In genomic region chr3:184812845-184813157, GRCh38 we compare ENCODE assay signal across 8 cellular contexts. TPM values are rescaled to one million over a fixed set of nuclear protein-coding genes. Genes with fewer than 3 reads are reported as not detected.
DNase-seq lines count a peak whose midpoint lies in the region; ATAC-seq, FAIRE-seq and TF ChIP-seq lines count a peak whose summit lies in the region.
"Had no signal": no experiment of that assay in that cellular context is flagged by ENCODE, and none has a peak within 500 bp of the region (broad histone marks: within the 10 kb centered on the region; RNA-seq: fewer than 3 reads in every experiment).

No MANE protein-coding gene starts in this region.

- no peaks in the 10 kb centered on the region for H3K9me1 ChIP-seq in keratinocyte (ENCODE audit: control insufficient read depth, extremely low read depth, insufficient read depth, low read length)

- no peaks in the 10 kb centered on the region for H3K27me3 Mint-ChIP-seq in activated T-helper 2 cell treated with anti-CD3 and anti-CD28 coated beads, Interferon-gamma antibody, Interleukin-2, Interleukin-4, amounts not matched to agents 10 μg/mL and 5 μg/mL and 100 μg/mL, durations not matched to agents 14 hours and 24 hours and 36 hours (ENCODE audit: low read depth)

- ATAC-seq in HG02852 (IDR thresholded peaks at IDR 0.05; ENCODE audit: unreplicated experiment) (peak; percentile 2), esophagus mucosa (no peak)

- H3K36me3 ChIP-seq in keratinocyte (ENCODE audit: control insufficient read depth in 2 of 2, extremely low read depth in 1 of 2, insufficient read depth in 2 of 2, low read length in 2 of 2), result peaks cover 0 to 3% of the 10 kb centered on the region in 2 experiments

- dilution Hi-C loops in keratinocyte (cut with MboI; ENCODE audit: extremely low pct_ligation_motif_present, low sequenced_read_pairs), result no loop called here

- H4K20me1 ChIP-seq in keratinocyte (ENCODE audit: control insufficient read depth, extremely low read depth, insufficient read depth, low read length), result no peaks in the 10 kb centered on the region

- H3K36me3 Mint-ChIP-seq in activated T-helper 2 cell treated with anti-CD3 and anti-CD28 coated beads, Interferon-gamma antibody, Interleukin-2, Interleukin-4, amounts not matched to agents 10 μg/mL and 5 μg/mL and 100 μg/mL, durations not matched to agents 14 hours and 24 hours and 36 hours (ENCODE audit: low read depth), result peaks cover 20% of the 10 kb centered on the region

- H3K79me2 ChIP-seq in keratinocyte (ENCODE audit: control insufficient read depth, insufficient read depth, low read length), result peaks cover 26% of the 10 kb centered on the region

- intact Hi-C loops in activated T-helper 2 cell treated with anti-CD3 and anti-CD28 coated beads, Interferon-gamma antibody, Interleukin-2, Interleukin-4, amounts not matched to agents 10 μg/mL and 5 μg/mL and 100 μg/mL, durations not matched to agents 14 hours and 24 hours and 36 hours (cut with micrococcal nuclease), result loop anchor here (2.0 to 10.0 kb wide), 5 partner anchors 60 to 1124 kb away; partner anchors contain the start of gene TRA2B

- H3K9me3 ChIP-seq in keratinocyte (ENCODE audit: control insufficient read depth, low read depth, low read length), result no peaks in the 10 kb centered on the region

- no peak for TF ChIP-seq CTCF in keratinocyte (optimal IDR thresholded peaks at IDR 0.05 in 1 of 3, IDR thresholded peaks at IDR 0.05 in 1 of 3, conservative IDR thresholded peaks at IDR 0.05 in 1 of 3; ENCODE audit: extremely low read depth in 1 of 3, insufficient read depth in 2 of 3, low read length in 3 of 3)

- H3K4me3 Mint-ChIP-seq in activated T-helper 2 cell treated with anti-CD3 and anti-CD28 coated beads, Interferon-gamma antibody, Interleukin-2, Interleukin-4, amounts not matched to agents 10 μg/mL and 5 μg/mL and 100 μg/mL, durations not matched to agents 14 hours and 24 hours and 36 hours (ENCODE audit: low read depth), result peak overlapping the region; percentile 91

- H3K27me3 ChIP-seq in keratinocyte (ENCODE audit: control insufficient read depth, extremely low read depth, insufficient read depth, low read length), result no peaks in the 10 kb centered on the region

- peak overlapping the region; percentile 11 for H3K27ac Mint-ChIP-seq in activated T-helper 2 cell treated with anti-CD3 and anti-CD28 coated beads, Interferon-gamma antibody, Interleukin-2, Interleukin-4, amounts not matched to agents 10 μg/mL and 5 μg/mL and 100 μg/mL, durations not matched to agents 14 hours and 24 hours and 36 hours

- H3K9ac ChIP-seq in keratinocyte (ENCODE audit: control insufficient read depth, extremely low read depth, insufficient read depth, low read length), result peak overlapping the region; percentile 83

- H3K9me3 Mint-ChIP-seq in activated T-helper 2 cell treated with anti-CD3 and anti-CD28 coated beads, Interferon-gamma antibody, Interleukin-2, Interleukin-4, amounts not matched to agents 10 μg/mL and 5 μg/mL and 100 μg/mL, durations not matched to agents 14 hours and 24 hours and 36 hours, result no peaks in the 10 kb centered on the region

- no peak for FAIRE-seq in keratinocyte (lab: Jason Lieb, UNC)

- no peak for DNase-seq in activated T-helper 2 cell treated with anti-CD3 and anti-CD28 coated beads, Interferon-gamma antibody, Interleukin-2, Interleukin-4, amounts not matched to agents 10 μg/mL and 5 μg/mL and 100 μg/mL, durations not matched to agents 14 hours and 24 hours and 36 hours (ENCODE audit: low spot score)
- DNase-seq in keratinocyte (ENCODE audit: low read depth, low spot score) (no peak), substantia nigra (lab: John Stamatoyannopoulos, UW) (peak in 1 of 49 donors; percentile 21), globus pallidus (ENCODE audit: low spot score) (no peak)
- no peak for DNase-seq in NK-92 treated with Interleukin-12 subunit alpha and Interleukin-12 subunit beta, amount 100 ng/mL, for 24 hours (lab: John Stamatoyannopoulos, UW)
- DNase-seq: KBM-7 had no signal

- H3K4me1 ChIP-seq in keratinocyte (ENCODE audit: control insufficient read depth, extremely low read depth, insufficient read depth, low read length), result no peaks in the 10 kb centered on the region

- peak overlapping the region; percentile 91 for H3K4me2 ChIP-seq in keratinocyte (ENCODE audit: control insufficient read depth, extremely low read depth, insufficient read depth, low read depth, low read length)

- peak overlapping the region; percentile 88 to 98 (median 97) for H3K4me3 ChIP-seq in keratinocyte (ENCODE audit: control insufficient read depth in 2 of 3, extremely low read depth in 1 of 3, insufficient read depth in 2 of 3, low read depth in 1 of 3, low read length in 3 of 3)

- peak overlapping the region; percentile 77 for H3K27ac ChIP-seq in keratinocyte (ENCODE audit: control insufficient read depth, insufficient read depth, low read length)
- peak overlapping the region; percentile 52 for H3K27ac ChIP-seq in substantia nigra (ENCODE audit: low read depth, low read length, poor library complexity, severe bottlenecking)

- peak overlapping the region; percentile 98 for H2AFZ ChIP-seq in keratinocyte (ENCODE audit: control insufficient read depth, low read length)

- peaks cover 60% of the 10 kb centered on the region for H3K4me1 Mint-ChIP-seq in activated T-helper 2 cell treated with anti-CD3 and anti-CD28 coated beads, Interferon-gamma antibody, Interleukin-2, Interleukin-4, amounts not matched to agents 10 μg/mL and 5 μg/mL and 100 μg/mL, durations not matched to agents 14 hours and 24 hours and 36 hours (ENCODE audit: low read depth)

RNA-seq across cellular contexts. Expression of gene VPS8, which starts 0.8 kb away (rescaled TPM):
- total RNA-seq in activated T-helper 2 cell treated with anti-CD3 and anti-CD28 coated beads, Interferon-gamma antibody, Interleukin-2, Interleukin-4, amounts not matched to agents 10 μg/mL and 5 μg/mL and 100 μg/mL, durations not matched to agents 14 hours and 24 hours and 36 hours, result 36.6 and 40.1 TPM in 2 replicates
- polyA plus RNA-seq in keratinocyte, result 14.9 to 28.4 TPM (median 27.3 TPM) in 3 replicates
- polyA plus RNA-seq in keratinocyte (2011; ENCODE audit: low read depth), result 34.8 TPM
- 10.8 and 23.7 TPM in 2 replicates for polyA plus RNA-seq in keratinocyte (2011; cell fraction: cytosol; rRNA removed)
- 48.3 and 62.8 TPM in 2 replicates for polyA plus RNA-seq in keratinocyte (2011; cell fraction: nucleus; rRNA removed)
- polyA plus RNA-seq in keratinocyte (2012; ENCODE audit: low replicate concordance), result 14.8 and 15.6 TPM in 2 replicates
- polyA minus RNA-seq in keratinocyte, result 45.7 to 74.6 TPM (median 48.0 TPM) in 3 replicates
- polyA minus RNA-seq in keratinocyte (2011; cell fraction: cytosol; rRNA and poly(A)+ RNA removed), result 21.7 TPM
- 104 and 191 TPM in 2 replicates for polyA minus RNA-seq in keratinocyte (2011; cell fraction: nucleus; rRNA and poly(A)+ RNA removed)
- total RNA-seq in esophagus mucosa, result 30.4 TPM
